ENCODE assay signal across 1 cellular context in genomic region chr6:5765141-5765760, GRCh38.
TF ChIP-seq lines count a peak whose summit lies in the region.

No MANE protein-coding gene starts in this region.

TF ChIP-seq in GM23338, 12 proteins besides CTCF, POLR2A, EP300 and RAD21 (continued from another document):
- no peak for TF ChIP-seq ZNF462 (CRISPR knock-in tag; IDR thresholded peaks at IDR 0.05)
- no peak for TF ChIP-seq JUNB (IDR thresholded peaks at IDR 0.05; ENCODE audit: unreplicated experiment)
- no peak for TF ChIP-seq ZNF114 (CRISPR knock-in tag; IDR thresholded peaks at IDR 0.05)
- TF ChIP-seq ZNF331 (CRISPR knock-in tag; IDR thresholded peaks at IDR 0.05; ENCODE audit: low read depth): no peak
- no peak for TF ChIP-seq ETS1 (IDR thresholded peaks at IDR 0.05)
- TF ChIP-seq POLR2AphosphoS5 (IDR thresholded peaks at IDR 0.05; ENCODE audit: low read depth): no peak
- no peak for TF ChIP-seq EZH2phosphoT487 (IDR thresholded peaks at IDR 0.05; ENCODE audit: unreplicated experiment)
- TF ChIP-seq NANOG (IDR thresholded peaks at IDR 0.05; ENCODE audit: borderline replicate concordance): no peak
- no peak for TF ChIP-seq STAT1 (IDR thresholded peaks at IDR 0.05; ENCODE audit: unreplicated experiment)
- TF ChIP-seq CREB1 (CRISPR knock-in tag; IDR thresholded peaks at IDR 0.05; ENCODE audit: low read depth): no peak
